In genomic region chr5:566636-567309, GRCh38 we compare ENCODE assay signal across 15 cellular contexts.
"Had no signal": no experiment of that assay in that cellular context is flagged by ENCODE, and none has a peak within 500 bp of the region (broad histone marks: within the 10 kb centered on the region; RNA-seq: fewer than 3 reads in every experiment).

No MANE protein-coding gene starts in this region.

- H3K9me3 ChIP-seq: mucosa of descending colon, tibial artery had no signal

- H3K36me3 Mint-ChIP-seq: brain; naive thymus-derived CD8-positive, alpha-beta T cell had no signal

- ATAC-seq: activated T-helper 17 cell treated with anti-CD3 and anti-CD28 coated beads, Interleukin-2, amount 50 U/mL, for 72 hours; left ventricle myocardium superior; naive thymus-derived CD8-positive, alpha-beta T cell had no signal

- H3K4me1 Mint-ChIP-seq: activated T-helper 17 cell treated with anti-CD3 and anti-CD28 coated beads, Interleukin-2, amount 50 U/mL, for 72 hours; brain had no signal

- H3K36me3 ChIP-seq: tibial artery had no signal

- H3K27ac ChIP-seq: tibial artery had no signal

- DNase-seq: activated CD4-positive, alpha-beta T cell treated with anti-CD3 and anti-CD28 coated beads, Interleukin-2, amount 50 U/mL, for 1 hour; activated CD4-positive, CD25-positive, alpha-beta regulatory T cell treated with anti-CD3 and anti-CD28 coated beads, Interleukin-2, amount 50 U/mL, for 72 hours; activated naive CD4-positive, alpha-beta T cell; activated T-cell treated with anti-CD3 and anti-CD28 coated beads, Interleukin-2, amount 50 U/mL, for 1 hour; anterior cingulate cortex; caudate nucleus; foreskin melanocyte; left ventricle myocardium superior; mucosa of descending colon; naive thymus-derived CD8-positive, alpha-beta T cell; stimulated activated CD4-positive, alpha-beta T cell treated with anti-CD3 and anti-CD28 coated beads, Interleukin-2, amount 100 ng/mL, for 24 hours; stimulated activated naive CD4-positive, alpha-beta T cell treated with Interleukin-2 at 50 U/mL for 16 hours; tibial artery had no signal

- H3K4me3 Mint-ChIP-seq: activated T-helper 17 cell treated with anti-CD3 and anti-CD28 coated beads, Interleukin-2, amount 50 U/mL, for 72 hours; brain; naive thymus-derived CD8-positive, alpha-beta T cell had no signal

- H3K4me1 ChIP-seq: tibial artery had no signal

- H3K9me3 Mint-ChIP-seq: activated T-helper 17 cell treated with anti-CD3 and anti-CD28 coated beads, Interleukin-2, amount 50 U/mL, for 72 hours; naive thymus-derived CD8-positive, alpha-beta T cell had no signal

- H3K27ac Mint-ChIP-seq: activated T-helper 17 cell treated with anti-CD3 and anti-CD28 coated beads, Interleukin-2, amount 50 U/mL, for 72 hours; brain had no signal

- H3K4me3 ChIP-seq: mucosa of descending colon, tibial artery had no signal
